ENCODE assay signal across 14 cellular contexts in genomic region chr2:32369222-32369621, GRCh38. TPM values are rescaled to one million over a fixed set of nuclear protein-coding genes. Genes with fewer than 3 reads are reported as not detected.
DNase-seq lines count a peak whose midpoint lies in the region; ATAC-seq, FAIRE-seq and TF ChIP-seq lines count a peak whose summit lies in the region.
"Had no signal": no experiment of that assay in that cellular context is flagged by ENCODE, and none has a peak within 500 bp of the region (broad histone marks: within the 10 kb centered on the region; RNA-seq: fewer than 3 reads in every experiment).

No MANE protein-coding gene starts in this region.

- CTCF ChIA-PET in HepG2 (lab: Yijun Ruan, JAX; ENCODE audit: low intra/inter-chr PET ratio, low total read pairs): no interaction called here
- CTCF ChIA-PET in CD8-positive, alpha-beta T cell (lab: Charles Lee): no interaction called here

- TF ChIP-seq CTCF in right lobe of liver (IDR thresholded peaks at IDR 0.05) (no peak), HepG2 (CRISPR knock-in tag; IDR thresholded peaks at IDR 0.05) (no peak)
- no peak for TF ChIP-seq CTCF in CD8-positive, alpha-beta T cell (IDR thresholded peaks at IDR 0.05)

- H3K9me3 ChIP-seq in right lobe of liver: no peaks in the 10 kb centered on the region
- no peaks in the 10 kb centered on the region for H3K9me3 ChIP-seq in HepG2 (ENCODE audit: low read length)
- H3K9me3 ChIP-seq in CD8-positive, alpha-beta T cell (ENCODE audit: low read length): no peaks in the 10 kb centered on the region
- H3K9me3 ChIP-seq: BE2C had no signal

- ATAC-seq in right lobe of liver: peak; percentile 50 to 58 (median 54)
- ATAC-seq in HepG2: no peak
- ATAC-seq in CD8-positive, alpha-beta T cell: no peak
- ATAC-seq in memory B cell (ENCODE audit: low read depth): no peak
- no peak for ATAC-seq in GM21381 (IDR thresholded peaks at IDR 0.05; ENCODE audit: unreplicated experiment)
- no peak for ATAC-seq in HG03196 (IDR thresholded peaks at IDR 0.05; ENCODE audit: unreplicated experiment)
- ATAC-seq: GM12878, GM23338 had no signal

- H3K27me3 ChIP-seq in right lobe of liver (no peaks in the 10 kb centered on the region), HepG2 (ENCODE audit: control insufficient read depth in 1 of 2, insufficient read depth in 2 of 2, low read length in 2 of 2) (no peaks in the 10 kb centered on the region)
- H3K27me3 ChIP-seq in CD8-positive, alpha-beta T cell (ENCODE audit: insufficient read depth, low read length): no peaks in the 10 kb centered on the region
- H3K27me3 ChIP-seq: BE2C had no signal

- no peak for FAIRE-seq in HepG2 (lab: Jason Lieb, UNC)
- FAIRE-seq: A204.1, GM12878, GM18507 had no signal

- 22% methylated on average over 8 of the region's 9 CpGs for WGBS in right lobe of liver (ENCODE audit: insufficient coverage, low coverage, low lambda C conversion rate, missing lambda C conversion rate)
- 95% methylated on average over 9 of the region's 9 CpGs for WGBS in HepG2 (ENCODE audit: low lambda C conversion rate)

- H3K36me3 ChIP-seq in right lobe of liver (no peaks in the 10 kb centered on the region), HepG2 (replicated peaks in 1 of 2; ENCODE audit: control insufficient read depth in 1 of 2, insufficient read depth in 2 of 2, low read length in 2 of 2) (peaks cover 2 to 8% of the 10 kb centered on the region in 2 experiments; a peak in 4 of 5 replicates)
- peaks cover 4% of the 10 kb centered on the region for H3K36me3 ChIP-seq in CD8-positive, alpha-beta T cell (ENCODE audit: insufficient read depth, low read length)
- H3K36me3 ChIP-seq: BE2C had no signal

- H3K27me3 Mint-ChIP-seq in CD8-positive, alpha-beta T cell (ENCODE audit: low read depth): no peaks in the 10 kb centered on the region
- no peaks in the 10 kb centered on the region for H3K27me3 Mint-ChIP-seq in memory B cell

- no peak for TF ChIP-seq RAD21 in HepG2 (CRISPR knock-in tag; IDR thresholded peaks at IDR 0.05)

- peaks cover 29% of the 10 kb centered on the region for H3K36me3 Mint-ChIP-seq in CD8-positive, alpha-beta T cell
- peaks cover 18% of the 10 kb centered on the region for H3K36me3 Mint-ChIP-seq in memory B cell

- peaks cover 71% of the 10 kb centered on the region for H3K4me1 Mint-ChIP-seq in CD8-positive, alpha-beta T cell (ENCODE audit: low read depth)
- peaks cover 39% of the 10 kb centered on the region for H3K4me1 Mint-ChIP-seq in memory B cell

- H3K9ac ChIP-seq in HepG2 (ENCODE audit: insufficient read depth, low read depth, low read length): no peak overlapping the region

- H3K4me3 Mint-ChIP-seq in CD8-positive, alpha-beta T cell: no peak overlapping the region
- no peak overlapping the region for H3K4me3 Mint-ChIP-seq in memory B cell
- H3K4me3 Mint-ChIP-seq: GM23338 had no signal

- H3K79me2 ChIP-seq in HepG2 (ENCODE audit: insufficient read depth, low read length): peaks cover 99% of the 10 kb centered on the region

- H4K20me1 ChIP-seq in HepG2 (ENCODE audit: insufficient read depth, low read length): peaks cover 58% of the 10 kb centered on the region

- peak overlapping the region; percentile 37 for H3K27ac Mint-ChIP-seq in CD8-positive, alpha-beta T cell
- peak overlapping the region; percentile 37 for H3K27ac Mint-ChIP-seq in memory B cell
- H3K27ac Mint-ChIP-seq: GM23338 had no signal

- no peaks in the 10 kb centered on the region for H3K9me3 Mint-ChIP-seq in CD8-positive, alpha-beta T cell
- no peaks in the 10 kb centered on the region for H3K9me3 Mint-ChIP-seq in memory B cell
- H3K9me3 Mint-ChIP-seq: GM23338 had no signal

- in situ Hi-C loops in HepG2 (cut with HindIII; ENCODE audit: extremely low pct_ligation_motif_present, low pct_unique_long_range_greater_than_20kb): no loop called here

- TF ChIP-seq EP300 in HepG2 (IDR thresholded peaks at IDR 0.05; ENCODE audit: low read depth in 2 of 2, low read length in 2 of 2): no peak
- no peak for TF ChIP-seq EP300 in HepG2 (CRISPR knock-in tag; IDR thresholded peaks at IDR 0.05; ENCODE audit: borderline replicate concordance)

- no peak overlapping the region for H3K27ac ChIP-seq in right lobe of liver
- no peak overlapping the region for H3K27ac ChIP-seq in HepG2 (ENCODE audit: extremely low read length, insufficient read depth, low read length)
- no peak overlapping the region for H3K27ac ChIP-seq in CD8-positive, alpha-beta T cell (ENCODE audit: low read depth, low read length)
- H3K27ac ChIP-seq: C4-2B had no signal

- DNase-seq in right lobe of liver: no peak
- DNase-seq in HepG2 (ENCODE audit: low spot score): no peak
- no peak for DNase-seq in CD8-positive, alpha-beta T cell
- DNase-seq in memory B cell (ENCODE audit: low spot score in 2 of 2): no peak
- no peak for DNase-seq in retina
- DNase-seq: BE2C, H7 had no signal

- H3K4me1 ChIP-seq in right lobe of liver (peaks cover 0 to 43% (median 3%) of the 10 kb centered on the region in 4 donors), HepG2 (ENCODE audit: insufficient read depth, low read length) (peaks cover 53% of the 10 kb centered on the region)
- H3K4me1 ChIP-seq in CD8-positive, alpha-beta T cell (ENCODE audit: insufficient read depth, low read length): peaks cover 18% of the 10 kb centered on the region
- H3K4me1 ChIP-seq: BE2C had no signal

- intact Hi-C loops in right lobe of liver (cut with DNase I): no loop called here
- intact Hi-C loops in HepG2 (cut with micrococcal nuclease; ENCODE audit: unreplicated experiment): no loop called here
- intact Hi-C loops in CD8-positive, alpha-beta T cell (cut with DNase I, micrococcal nuclease): no loop called here

- POLR2A ChIA-PET in HepG2 (lab: Yijun Ruan, JAX): interaction anchor here (1.4 kb wide), 1 partner anchor 13 kb away, joined by 3 read pairs; the partner anchor contains the start of gene BIRC6
- POLR2A ChIA-PET in CD8-positive, alpha-beta T cell (lab: Charles Lee): no interaction called here

- no peak overlapping the region for H3K4me2 ChIP-seq in HepG2 (ENCODE audit: low read depth, low read length)
- H3K4me2 ChIP-seq: GM23338 had no signal

- H2AFZ ChIP-seq in HepG2 (ENCODE audit: low read length): no peak overlapping the region
- H2AFZ ChIP-seq: GM23338 had no signal

- no TSS peak for BruUV-seq in HepG2 (replicated peaks; lab: Mats Ljungman, UMichigan)

- H3K4me3 ChIP-seq in right lobe of liver (no peak overlapping the region), HepG2 (replicated peaks in 1 of 3; ENCODE audit: insufficient read depth in 1 of 3, low read depth in 2 of 3, low read length in 3 of 3) (no peak overlapping the region)
- no peak overlapping the region for H3K4me3 ChIP-seq in CD8-positive, alpha-beta T cell (ENCODE audit: low read depth, low read length)
- H3K4me3 ChIP-seq: GM12878, GM23338 had no signal

- TF ChIP-seq POLR2A in right lobe of liver (IDR thresholded peaks at IDR 0.05) (no peak), HepG2 (IDR thresholded peaks at IDR 0.05; ENCODE audit: insufficient read depth in 1 of 2, low read depth in 2 of 2, low read length in 2 of 2) (no peak)

TF ChIP-seq in HepG2, 621 proteins besides CTCF, POLR2A, EP300 and RAD21 (continues in another document):
- no peak for TF ChIP-seq ZFP90 (CRISPR knock-in tag; IDR thresholded peaks at IDR 0.05; ENCODE audit: borderline replicate concordance)
- no peak for TF ChIP-seq TERF1 (CRISPR knock-in tag; IDR thresholded peaks at IDR 0.05)
- TF ChIP-seq PRMT3 (CRISPR knock-in tag; IDR thresholded peaks at IDR 0.05; ENCODE audit: borderline replicate concordance, low read depth): no peak
- no peak for TF ChIP-seq ZNF496 (CRISPR knock-in tag; IDR thresholded peaks at IDR 0.05; ENCODE audit: insufficient replicate concordance)
- no peak for TF ChIP-seq ZNF790 (CRISPR knock-in tag; IDR thresholded peaks at IDR 0.05; ENCODE audit: borderline replicate concordance)

RNA-seq across cellular contexts. Expression of gene BIRC6, which starts 12.4 kb away (rescaled TPM):
- total RNA-seq in right lobe of liver (10 to 100 TPM; 43.1 to 63.5 (median 47.2) TPM), HepG2 (2016; rRNA removed; fragmentation: Illumina TruSeq; extraction: Trizol) (120 and 158 TPM in 2 replicates)
- 98.2 and 106 TPM in 2 replicates for total RNA-seq in HepG2 (2016; cell fraction: cytosol; rRNA removed; fragmentation: Illumina TruSeq; extraction: Trizol; ENCODE audit: low read depth)
- total RNA-seq in HepG2 (2016; cell fraction: insoluble cytoplasmic fraction; rRNA removed; fragmentation: Illumina TruSeq; extraction: Trizol): 111 and 153 TPM in 2 replicates
- 68.7 and 72.0 TPM in 2 replicates for total RNA-seq in HepG2 (2016; cell fraction: membrane; rRNA removed; fragmentation: Illumina TruSeq; extraction: Trizol)
- total RNA-seq in HepG2 (2016; cell fraction: nucleus; rRNA removed; fragmentation: Illumina TruSeq; extraction: Trizol): 178 and 187 TPM in 2 replicates
- polyA plus RNA-seq in HepG2 (2011; rRNA removed): 64.8 and 65.6 TPM in 2 replicates
- 36.0 and 51.5 TPM in 2 replicates for polyA plus RNA-seq in HepG2 (2011; cell fraction: cytosol; rRNA removed)
- 98.6 and 106 TPM in 2 replicates for polyA plus RNA-seq in HepG2 (2011; cell fraction: nucleus; rRNA removed)
- 42.2 and 47.8 TPM in 2 replicates for polyA plus RNA-seq in HepG2 (2012)
- polyA plus RNA-seq in HepG2 (2016; cell fraction: cytosol; fragmentation: Illumina TruSeq; extraction: Trizol; ENCODE audit: low read depth): 2.3 and 2.4 TPM in 2 replicates
- polyA plus RNA-seq in HepG2 (2016; cell fraction: insoluble cytoplasmic fraction; fragmentation: Illumina TruSeq; extraction: Trizol; ENCODE audit: low read depth): 64.2 and 67.3 TPM in 2 replicates
- polyA plus RNA-seq in HepG2 (2016; cell fraction: membrane; fragmentation: Illumina TruSeq; extraction: Trizol; ENCODE audit: low read depth): 5.8 and 7.0 TPM in 2 replicates
- polyA plus RNA-seq in HepG2 (2016; cell fraction: nucleus; fragmentation: Illumina TruSeq; extraction: Trizol; ENCODE audit: insufficient read depth, low read depth): 59.4 and 64.8 TPM in 2 replicates
- 673 and 951 TPM in 2 replicates for polyA minus RNA-seq in HepG2 (2011; rRNA and poly(A)+ RNA removed; ENCODE audit: low replicate concordance)
- 177 and 213 TPM in 2 replicates for polyA minus RNA-seq in HepG2 (2011; cell fraction: cytosol; rRNA and poly(A)+ RNA removed)
- 675 and 750 TPM in 2 replicates for polyA minus RNA-seq in HepG2 (2011; cell fraction: nucleus; rRNA and poly(A)+ RNA removed)
- total RNA-seq in CD8-positive, alpha-beta T cell: 100 to 1,000 TPM; 107 to 109 TPM

Comparison
In these comparisons a context has a peak if more than half of its experiments do, and no peak if none do; other contexts are left out.
1. ATAC-seq: peak in right lobe of liver (4 of 4); none in HepG2 (single experiment), CD8-positive, alpha-beta T cell (single experiment), memory B cell (single experiment), GM21381 (single experiment) and HG03196 (single experiment).